ENCODE assay signal across 10 cellular contexts in the genomic region with DNA sequence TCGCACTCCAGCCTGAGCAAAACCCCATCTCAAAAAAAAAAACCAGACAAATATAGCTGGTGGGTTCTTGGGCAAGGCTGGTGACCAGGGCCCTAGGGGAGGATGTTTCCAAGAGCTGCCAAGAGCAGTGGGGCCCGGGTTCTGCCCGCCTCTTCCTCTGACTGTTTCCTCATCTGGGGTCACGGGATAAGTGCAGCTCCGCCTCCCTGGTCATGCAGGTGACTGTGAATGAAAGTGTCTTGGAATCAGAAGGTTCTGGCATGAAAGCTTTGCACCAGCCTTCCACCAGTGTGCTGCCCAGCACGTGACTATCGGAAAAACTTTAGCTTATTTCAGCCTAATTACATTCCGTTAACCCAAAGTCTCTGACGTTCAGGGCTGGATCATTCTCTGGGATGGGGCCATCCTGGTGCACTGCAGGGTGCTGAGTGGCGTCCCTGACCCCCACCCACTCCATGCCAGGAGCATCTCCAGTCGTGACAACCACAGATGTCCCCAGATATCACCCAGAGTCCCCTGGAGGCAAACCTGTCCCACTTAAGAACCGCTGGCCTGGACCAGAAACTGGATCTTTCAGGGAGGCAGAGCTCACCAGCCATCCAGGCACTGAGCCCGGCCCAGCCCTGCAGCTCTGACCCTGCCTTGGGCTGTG.
DNase-seq lines count a peak whose midpoint lies in the region; ATAC-seq and TF ChIP-seq lines count a peak whose summit lies in the region.
"Had no signal": no experiment of that assay in that cellular context is flagged by ENCODE, and none has a peak within 500 bp of the region (broad histone marks: within the 10 kb centered on the region; RNA-seq: fewer than 3 reads in every experiment).

No MANE protein-coding gene starts in this region.

- peak in 2 of 4 donors; percentile 33 to 41 for ATAC-seq in heart left ventricle
- ATAC-seq in GM21786 (IDR thresholded peaks at IDR 0.05; ENCODE audit: unreplicated experiment): no peak

- H3K27ac ChIP-seq in Peyer's patch (peak overlapping the region in 1 of 4 donors; percentile 57), heart left ventricle (peak overlapping the region in 2 of 12 donors; percentile 19 to 94), sigmoid colon (peak overlapping the region in 1 of 4 donors; percentile 18)
- H3K27ac ChIP-seq: ovary had no signal

- no peak for TF ChIP-seq RAD21 in Ishikawa (IDR thresholded peaks at IDR 0.05; ENCODE audit: low read depth)

- H3K4me3 ChIP-seq in Peyer's patch: no peak overlapping the region
- no peak overlapping the region for H3K4me3 ChIP-seq in heart left ventricle
- H3K4me3 ChIP-seq in sigmoid colon: no peak overlapping the region
- H3K4me3 ChIP-seq in foreskin fibroblast (ENCODE audit: low read depth in 1 of 2, low read length in 2 of 2): no peak overlapping the region
- H3K4me3 ChIP-seq: ovary had no signal

- TF ChIP-seq POLR2A in Peyer's patch (IDR thresholded peaks at IDR 0.05) (no peak), heart left ventricle (IDR thresholded peaks at IDR 0.05) (no peak), sigmoid colon (IDR thresholded peaks at IDR 0.05) (no peak)

- H3K9me3 ChIP-seq in Peyer's patch (peaks cover 0 to 2% (median 0%) of the 10 kb centered on the region in 4 donors), heart left ventricle (peaks cover 0 to 7% (median 0%) of the 10 kb centered on the region in 12 donors), sigmoid colon (no peaks in the 10 kb centered on the region)
- H3K9me3 ChIP-seq: ovary had no signal

- H3K4me1 ChIP-seq in Peyer's patch: peaks cover 0 to 55% (median 24%) of the 10 kb centered on the region in 4 donors
- peaks cover 3 to 70% (median 11%) of the 10 kb centered on the region in 12 donors for H3K4me1 ChIP-seq in heart left ventricle
- H3K4me1 ChIP-seq in sigmoid colon: peaks cover 0 to 9% (median 3%) of the 10 kb centered on the region in 4 donors

- DNase-seq in Peyer's patch (peak in 2 of 3 donors; percentile 68 to 76), heart left ventricle (peak in 3 of 5 donors; percentile 46 to 73 (median 51)), sigmoid colon (peak; percentile 77), GM19240 (ENCODE audit: insufficient read length, low spot score) (no peak), foreskin fibroblast (no peak)
- DNase-seq: activated effector memory CD4-positive, alpha-beta T cell treated with anti-CD3 and anti-CD28 coated beads, Interleukin-2, amount 50 U/mL, for 16 hours; endodermal cell; ovary had no signal

- no peaks in the 10 kb centered on the region for H3K27me3 ChIP-seq in Peyer's patch
- no peaks in the 10 kb centered on the region for H3K27me3 ChIP-seq in heart left ventricle
- no peaks in the 10 kb centered on the region for H3K27me3 ChIP-seq in sigmoid colon
- H3K27me3 ChIP-seq: ovary had no signal

- TF ChIP-seq EP300 in Ishikawa (IDR thresholded peaks at IDR 0.05; ENCODE audit: borderline replicate concordance) (no peak), sigmoid colon (IDR thresholded peaks at IDR 0.05) (no peak)

- 60 to 71% (median 67%) methylated on average over 13 of the region's 13 CpGs for WGBS in heart left ventricle, 4 donors
- 65 to 67% methylated on average over 13 of the region's 13 CpGs for WGBS in sigmoid colon, 2 donors

- H3K36me3 ChIP-seq in Peyer's patch (no peaks in the 10 kb centered on the region), heart left ventricle (no peaks in the 10 kb centered on the region), sigmoid colon (no peaks in the 10 kb centered on the region)
- H3K36me3 ChIP-seq: ovary had no signal

- intact Hi-C loops in heart left ventricle (cut with DNase I): loop anchor here in 1 of 10 donors (10.0 kb wide), 1 partner anchor 462 kb away; a partner anchor contains a TSS
- intact Hi-C loops in sigmoid colon (cut with DNase I): no loop called here

- TF ChIP-seq CTCF in Peyer's patch (IDR thresholded peaks at IDR 0.05): no peak
- TF ChIP-seq CTCF in heart left ventricle (IDR thresholded peaks at IDR 0.05): no peak
- no peak for TF ChIP-seq CTCF in sigmoid colon (IDR thresholded peaks at IDR 0.05)
- no peak for TF ChIP-seq CTCF in foreskin fibroblast (IDR thresholded peaks at IDR 0.05; ENCODE audit: low read depth, low read length)

TF ChIP-seq in Ishikawa, 13 proteins besides CTCF, POLR2A, EP300 and RAD21:
- TF ChIP-seq YY1 (IDR thresholded peaks at IDR 0.05; ENCODE audit: low read depth) (no peak), NFIC (IDR thresholded peaks at IDR 0.05) (no peak), EGR1 (IDR thresholded peaks at IDR 0.05) (no peak), CREB1 (IDR thresholded peaks at IDR 0.05; ENCODE audit: low read depth) (no peak), TCF12 (IDR thresholded peaks at IDR 0.05; ENCODE audit: low read depth) (no peak), ZBTB7A (IDR thresholded peaks at IDR 0.05; ENCODE audit: low read depth) (no peak)
- TF ChIP-seq, protein P1, sequence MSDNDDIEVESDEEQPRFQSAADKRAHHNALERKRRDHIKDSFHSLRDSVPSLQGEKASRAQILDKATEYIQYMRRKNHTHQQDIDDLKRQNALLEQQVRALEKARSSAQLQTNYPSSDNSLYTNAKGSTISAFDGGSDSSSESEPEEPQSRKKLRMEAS (IDR thresholded peaks at IDR 0.05): no peak
- TF ChIP-seq, protein P2, sequence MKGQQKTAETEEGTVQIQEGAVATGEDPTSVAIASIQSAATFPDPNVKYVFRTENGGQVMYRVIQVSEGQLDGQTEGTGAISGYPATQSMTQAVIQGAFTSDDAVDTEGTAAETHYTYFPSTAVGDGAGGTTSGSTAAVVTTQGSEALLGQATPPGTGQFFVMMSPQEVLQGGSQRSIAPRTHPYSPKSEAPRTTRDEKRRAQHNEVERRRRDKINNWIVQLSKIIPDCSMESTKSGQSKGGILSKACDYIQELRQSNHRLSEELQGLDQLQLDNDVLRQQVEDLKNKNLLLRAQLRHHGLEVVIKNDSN (IDR thresholded peaks at IDR 0.05): peak; percentile 21; the same call in 1 of the 2 replicates
TF ChIP-seq in Ishikawa: peak in this region for 1.

Comparison
In these comparisons a context has a peak if more than half of its experiments do, and no peak if none do; other contexts are left out.
1. DNase-seq: peak in Peyer's patch (2 of 3), heart left ventricle (3 of 5) and sigmoid colon (single experiment); none in GM19240 (single experiment) and foreskin fibroblast (0 of 2).